ENCODE assay signal across 21 cellular contexts in genomic region chr9:79193506-79194223, GRCh38.
A peak's percentile ranks its signal among the peaks of the same experiment; 100 is the strongest.
DNase-seq lines count a peak whose midpoint lies in the region; ATAC-seq and TF ChIP-seq lines count a peak whose summit lies in the region.
"Had no signal": no experiment of that assay in that cellular context is flagged by ENCODE, and none has a peak within 500 bp of the region (broad histone marks: within the 10 kb centered on the region; RNA-seq: fewer than 3 reads in every experiment).

No MANE protein-coding gene starts in this region.

- no peaks in the 10 kb centered on the region for H3K36me3 Mint-ChIP-seq in WTC11
- no peaks in the 10 kb centered on the region for H3K36me3 Mint-ChIP-seq in mesothelial cell of epicardium
- H3K36me3 Mint-ChIP-seq: CD14-positive monocyte; CD8-positive, alpha-beta memory T cell had no signal

- TF ChIP-seq CTCF in WTC11 (IDR thresholded peaks at IDR 0.05): no peak
- no peak for TF ChIP-seq CTCF in mesothelial cell of epicardium (IDR thresholded peaks at IDR 0.05; ENCODE audit: unreplicated experiment)
- no peak for TF ChIP-seq CTCF in PC-9 (conservative IDR thresholded peaks at IDR 0.05)

- H3K27ac Mint-ChIP-seq in WTC11 (no peak overlapping the region), mesothelial cell of epicardium (peak overlapping the region; percentile 0)
- H3K27ac Mint-ChIP-seq: CD14-positive monocyte; CD8-positive, alpha-beta memory T cell had no signal

- H3K27me3 ChIP-seq in H7 (ENCODE audit: control insufficient read depth, insufficient read depth, low read length) (no peaks in the 10 kb centered on the region), PC-9 (ENCODE audit: insufficient read depth, low read depth) (no peaks in the 10 kb centered on the region; the same call in 1 of the 2 replicates)
- H3K27me3 ChIP-seq: BE2C had no signal

- H2AFZ ChIP-seq in PC-9: no peak overlapping the region

- H3K27me3 Mint-ChIP-seq in WTC11 (ENCODE audit: low read depth): no peaks in the 10 kb centered on the region
- H3K27me3 Mint-ChIP-seq in mesothelial cell of epicardium (ENCODE audit: low read depth): no peaks in the 10 kb centered on the region
- H3K27me3 Mint-ChIP-seq: CD8-positive, alpha-beta memory T cell had no signal

- no peaks in the 10 kb centered on the region for H3K4me1 ChIP-seq in PC-9 (replicated peaks; ENCODE audit: insufficient read depth)
- H3K4me1 ChIP-seq: BE2C had no signal

- H3K79me2 ChIP-seq in PC-9 (ENCODE audit: low read depth): no peaks in the 10 kb centered on the region

- H3K27ac ChIP-seq in PC-9: no peak overlapping the region

- peak; percentile 73 for ATAC-seq in WTC11
- ATAC-seq in GM21515 (IDR thresholded peaks at IDR 0.05; ENCODE audit: unreplicated experiment): no peak
- ATAC-seq: HCT116 had no signal

- H3K4me2 ChIP-seq in PC-9: no peak overlapping the region

- POLR2A ChIA-PET in WTC11 (lab: Charles Lee): no interaction called here
- POLR2A ChIA-PET in PC-9 (lab: Charles Lee; ENCODE audit: unreplicated experiment): no interaction called here

- H3K9me3 ChIP-seq in PC-9 (ENCODE audit: insufficient read depth, low read depth): no peaks in the 10 kb centered on the region
- H3K9me3 ChIP-seq: BE2C had no signal

- no peaks in the 10 kb centered on the region for H4K20me1 ChIP-seq in PC-9 (ENCODE audit: insufficient read depth)

- CTCF ChIA-PET in WTC11 (lab: Charles Lee) (interaction anchor here (1.0 to 1.8 kb wide), 2 partner anchors 41 to 59 kb away, joined by 3 to 6 read pairs; no protein-coding TSS in a partner anchor), PC-9 (lab: Charles Lee) (no interaction called here)

- H3K4me3 Mint-ChIP-seq in WTC11: no peak overlapping the region
- H3K4me3 Mint-ChIP-seq in mesothelial cell of epicardium: no peak overlapping the region
- H3K4me3 Mint-ChIP-seq: CD14-positive monocyte; CD8-positive, alpha-beta memory T cell had no signal

- H3K9me2 ChIP-seq in PC-9 (ENCODE audit: insufficient read depth): no peaks in the 10 kb centered on the region

- DNase-seq in H7 (peak; percentile 19), WTC11 (ENCODE audit: low spot score) (peak; percentile 12), mesothelial cell of epicardium (ENCODE audit: low spot score in 2 of 2, unreplicated experiment in 2 of 2) (no peak), activated gamma-delta T cell (lab: John Stamatoyannopoulos, UW) (no peak), NCI-H2081 treated with DMSO at 0.1 percent for 48 hours (lab: John Stamatoyannopoulos, UW) (no peak), PC-9 (no peak)
- DNase-seq: BE2C; Calu3; CD8-positive, alpha-beta memory T cell; DMS79 treated with DMSO at 0.1 percent for 48 hours; KBM-7; MV-4-11; NCI-H1105; NCI-H1436 treated with DMSO at 0.1 percent for 48 hours; NCI-H187 treated with DMSO at 0.1 percent for 48 hours; NCI-H446 treated with DMSO at 0.1 percent for 48 hours; NCI-H526; SHP77 treated with DMSO at 0.1 percent for 48 hours had no signal

- H3K9me3 Mint-ChIP-seq in WTC11: peaks cover 10% of the 10 kb centered on the region
- H3K9me3 Mint-ChIP-seq in mesothelial cell of epicardium: peaks cover 9% of the 10 kb centered on the region
- H3K9me3 Mint-ChIP-seq: CD8-positive, alpha-beta memory T cell had no signal

- no peaks in the 10 kb centered on the region for H3K36me3 ChIP-seq in H7 (replicated peaks; ENCODE audit: control insufficient read depth, insufficient read depth, low read length)
- no peaks in the 10 kb centered on the region for H3K36me3 ChIP-seq in PC-9 (ENCODE audit: low read depth)
- H3K36me3 ChIP-seq: BE2C had no signal

- H3K4me3 ChIP-seq in H7 (ENCODE audit: insufficient read depth, low read depth, low read length) (no peak overlapping the region), PC-9 (no peak overlapping the region)

- H3K4me1 Mint-ChIP-seq in WTC11 (no peaks in the 10 kb centered on the region), mesothelial cell of epicardium (peaks cover 68% of the 10 kb centered on the region)
- H3K4me1 Mint-ChIP-seq: CD14-positive monocyte; CD8-positive, alpha-beta memory T cell had no signal

- BruUV-seq in PC-9 (replicated peaks; lab: Mats Ljungman, UMichigan): no TSS peak

- intact Hi-C loops in PC-9 (cut with micrococcal nuclease; ENCODE audit: unreplicated experiment): no loop called here

- H3F3A ChIP-seq in PC-9 (ENCODE audit: insufficient read depth, low read depth): no peaks in the 10 kb centered on the region

TF ChIP-seq in WTC11, 78 proteins besides CTCF, POLR2A, EP300 and RAD21:
- no peak for TF ChIP-seq PRRX2 (CRISPR knock-in tag; IDR thresholded peaks at IDR 0.05)
- TF ChIP-seq ZNF281 (CRISPR knock-in tag; IDR thresholded peaks at IDR 0.05): no peak
- TF ChIP-seq TP53 (CRISPR knock-in tag; IDR thresholded peaks at IDR 0.05): no peak
- no peak for TF ChIP-seq GTF2I (CRISPR knock-in tag; conservative IDR thresholded peaks at IDR 0.05)
- no peak for TF ChIP-seq MYBL2 (CRISPR knock-in tag; IDR thresholded peaks at IDR 0.05)
- no peak for TF ChIP-seq E2F1 (CRISPR knock-in tag; IDR thresholded peaks at IDR 0.05)
- TF ChIP-seq ZNF263 (CRISPR knock-in tag; IDR thresholded peaks at IDR 0.05; ENCODE audit: low read depth): no peak
- no peak for TF ChIP-seq NFYB (CRISPR knock-in tag; conservative IDR thresholded peaks at IDR 0.05; ENCODE audit: low read depth)
- TF ChIP-seq ATF1 (CRISPR knock-in tag; IDR thresholded peaks at IDR 0.05): no peak

Comparison
In these comparisons a context has a peak if more than half of its experiments do, and no peak if none do; other contexts are left out.
1. DNase-seq: peak in H7 (single experiment) and WTC11 (single experiment); none in mesothelial cell of epicardium (0 of 2), activated gamma-delta T cell (single experiment), NCI-H2081 treated with DMSO at 0.1 percent for 48 hours (single experiment) and PC-9 (0 of 2).